In genomic region chr7:104848386-104848990, GRCh38 we compare ENCODE assay signal across 8 cellular contexts.
DNase-seq lines count a peak whose midpoint lies in the region; ATAC-seq and TF ChIP-seq lines count a peak whose summit lies in the region.

No MANE protein-coding gene starts in this region.

- peak; percentile 19 for DNase-seq in activated CD4-positive, CD25-positive, alpha-beta regulatory T cell treated with anti-CD3 and anti-CD28 coated beads, Interleukin-2, amount 50 U/mL, for 16 hours (ENCODE audit: low read depth, low spot score)
- DNase-seq in HuH-7.5 (ENCODE audit: low spot score) (peak; percentile 23), SHP77 treated with DMSO at 0.1 percent for 48 hours (lab: John Stamatoyannopoulos, UW) (peak; percentile 45), adrenal gland (peak; percentile 32 to 72 (median 54)), hepatocyte (ENCODE audit: low spot score) (peak; percentile 72), sigmoid colon (no peak)

- no peak for TF ChIP-seq POLR2A in adrenal gland (IDR thresholded peaks at IDR 0.05)
- TF ChIP-seq POLR2A in sigmoid colon (IDR thresholded peaks at IDR 0.05): no peak

- H2AFZ ChIP-seq in hepatocyte: no peak overlapping the region

- ATAC-seq in activated CD4-positive, CD25-positive, alpha-beta regulatory T cell treated with anti-CD3 and anti-CD28 coated beads, Interleukin-2, amount 50 U/mL, for 24 hours: no peak
- no peak for ATAC-seq in GM21825 (IDR thresholded peaks at IDR 0.05; ENCODE audit: unreplicated experiment)

- H3K27ac ChIP-seq in adrenal gland: no peak overlapping the region
- H3K27ac ChIP-seq in hepatocyte: no peak overlapping the region
- no peak overlapping the region for H3K27ac ChIP-seq in sigmoid colon

- H3K27me3 ChIP-seq in adrenal gland: no peaks in the 10 kb centered on the region
- peaks cover 13% of the 10 kb centered on the region for H3K27me3 ChIP-seq in hepatocyte
- H3K27me3 ChIP-seq in sigmoid colon: peaks cover 0 to 9% (median 0%) of the 10 kb centered on the region in 3 donors

- no peaks in the 10 kb centered on the region for H4K20me1 ChIP-seq in hepatocyte (ENCODE audit: insufficient read depth, poor library complexity, severe bottlenecking)

- 44 to 56% (median 49%) methylated on average over 5 of the region's 5 CpGs for WGBS in adrenal gland, 4 donors
- 54% methylated on average over 5 of the region's 5 CpGs for WGBS in hepatocyte (ENCODE audit: low lambda C conversion rate, missing lambda C conversion rate)
- 58 to 62% methylated on average over 5 of the region's 5 CpGs for WGBS in sigmoid colon, 2 donors

- H3K36me3 ChIP-seq in adrenal gland (replicated peaks in 1 of 2): no peaks in the 10 kb centered on the region
- H3K36me3 ChIP-seq in hepatocyte (replicated peaks; ENCODE audit: insufficient read depth, low read depth): no peaks in the 10 kb centered on the region
- no peaks in the 10 kb centered on the region for H3K36me3 ChIP-seq in sigmoid colon

- H3K9me2 ChIP-seq in hepatocyte (replicated peaks; ENCODE audit: insufficient read depth): no peaks in the 10 kb centered on the region

- H3K4me2 ChIP-seq in hepatocyte: no peak overlapping the region

- TF ChIP-seq CTCF in adrenal gland (IDR thresholded peaks at IDR 0.05) (peak; percentile 66 to 91 (median 79)), hepatocyte (IDR thresholded peaks at IDR 0.05; ENCODE audit: poor library complexity) (peak; percentile 86), sigmoid colon (IDR thresholded peaks at IDR 0.05) (peak; percentile 74 to 87 (median 78))

- H3K79me2 ChIP-seq in hepatocyte: no peaks in the 10 kb centered on the region

- H3K4me3 ChIP-seq in adrenal gland: no peak overlapping the region
- H3K4me3 ChIP-seq in hepatocyte: no peak overlapping the region
- no peak overlapping the region for H3K4me3 ChIP-seq in sigmoid colon

- no peak for TF ChIP-seq EP300 in sigmoid colon (IDR thresholded peaks at IDR 0.05)

- intact Hi-C loops in adrenal gland (cut with DNase I): loop anchor here (10.0 kb wide), 1 partner anchor 614 kb away; no protein-coding TSS in a partner anchor
- intact Hi-C loops in sigmoid colon (cut with DNase I): loop anchor here (5.0 kb wide), 2 partner anchors 201 to 616 kb away; no protein-coding TSS in a partner anchor

- H3K9me3 ChIP-seq in adrenal gland (replicated peaks in 1 of 3) (no peaks in the 10 kb centered on the region), hepatocyte (ENCODE audit: low read depth) (no peaks in the 10 kb centered on the region), sigmoid colon (no peaks in the 10 kb centered on the region)

- H3K4me1 ChIP-seq in adrenal gland (replicated peaks in 1 of 2) (no peaks in the 10 kb centered on the region), hepatocyte (ENCODE audit: insufficient read depth) (no peaks in the 10 kb centered on the region), sigmoid colon (no peaks in the 10 kb centered on the region)
